ENCODE assay signal across 25 cellular contexts in the genomic region with DNA sequence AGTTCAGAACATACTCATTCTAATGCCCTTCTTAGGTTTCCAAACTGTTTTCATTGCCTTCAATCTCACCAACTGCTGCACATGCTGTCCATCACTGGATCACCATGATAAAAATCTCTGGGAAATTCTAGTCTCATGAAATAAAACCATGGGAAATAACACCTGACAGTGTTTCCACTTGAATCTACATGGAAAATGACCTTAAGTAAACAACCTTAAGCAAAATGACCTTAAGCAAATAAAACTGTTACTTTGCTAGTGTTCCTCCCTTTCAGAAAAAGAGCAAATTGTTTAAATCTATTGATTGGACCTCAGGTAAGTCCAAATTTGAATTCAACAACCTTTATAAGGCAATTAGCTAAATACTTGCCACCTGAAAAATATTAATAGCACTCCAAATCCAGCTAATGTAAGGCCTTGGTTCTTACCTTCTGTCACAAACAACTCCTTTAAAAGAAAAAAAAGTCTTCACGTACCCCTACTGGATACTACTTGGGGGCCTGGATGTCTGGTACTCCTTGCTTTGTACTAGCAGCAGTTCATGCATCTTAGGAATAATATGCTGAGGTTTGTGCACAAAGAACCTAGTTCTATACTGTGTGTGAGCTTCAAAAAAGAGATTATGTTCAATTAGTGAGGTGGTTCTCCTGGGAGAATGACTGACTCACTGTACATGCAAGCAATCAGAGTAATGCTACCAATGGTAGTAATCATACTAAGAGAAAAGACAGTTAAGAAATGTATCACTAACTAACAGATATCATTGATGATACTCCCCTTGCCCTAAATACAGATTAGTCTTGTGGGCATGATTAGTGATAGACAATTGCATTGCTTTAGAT.
"Had no signal": no experiment of that assay in that cellular context is flagged by ENCODE, and none has a peak within 500 bp of the region (broad histone marks: within the 10 kb centered on the region; RNA-seq: fewer than 3 reads in every experiment).

No MANE protein-coding gene starts in this region.

- H3K9me3 Mint-ChIP-seq: activated CD4-positive, alpha-beta memory T cell treated with anti-CD3 and anti-CD28 coated beads for 36 hours; activated naive CD8-positive, alpha-beta T cell treated with anti-CD3 and anti-CD28 coated beads for 36 hours had no signal

- ATAC-seq: naive thymus-derived CD8-positive, alpha-beta T cell; psoas muscle; right cardiac atrium; stimulated activated naive CD8-positive, alpha-beta T cell treated with anti-CD3 and anti-CD28 coated beads, Interleukin-15, Interleukin-2, amounts not matched to agents 100 U/mL and 50 U/mL, for 24 hours had no signal

- H3K79me2 ChIP-seq: hepatocyte had no signal

- H3K27me3 Mint-ChIP-seq: activated CD4-positive, alpha-beta memory T cell treated with anti-CD3 and anti-CD28 coated beads for 36 hours; central memory CD8-positive, alpha-beta T cell had no signal

- FAIRE-seq: astrocyte, colon, frontal cortex had no signal

- H3K9me3 ChIP-seq: breast epithelium, psoas muscle, upper lobe of left lung had no signal

- H2AFZ ChIP-seq: hepatocyte had no signal

- H3K4me1 Mint-ChIP-seq: activated naive CD8-positive, alpha-beta T cell treated with anti-CD3 and anti-CD28 coated beads for 36 hours; central memory CD8-positive, alpha-beta T cell; immature natural killer cell; mesothelial cell of epicardium; naive thymus-derived CD8-positive, alpha-beta T cell had no signal

- H3K36me3 ChIP-seq: breast epithelium, left ventricle myocardium inferior, upper lobe of left lung had no signal

- H3K27ac ChIP-seq: breast epithelium, hepatocyte, left ventricle myocardium inferior, psoas muscle, upper lobe of left lung had no signal

- H3K4me3 Mint-ChIP-seq: activated CD4-positive, alpha-beta memory T cell treated with anti-CD3 and anti-CD28 coated beads for 36 hours; activated naive CD8-positive, alpha-beta T cell treated with anti-CD3 and anti-CD28 coated beads for 36 hours; central memory CD8-positive, alpha-beta T cell; immature natural killer cell; mesothelial cell of epicardium; naive thymus-derived CD8-positive, alpha-beta T cell had no signal

- H3K27ac Mint-ChIP-seq: activated CD4-positive, alpha-beta memory T cell treated with anti-CD3 and anti-CD28 coated beads for 36 hours; activated naive CD8-positive, alpha-beta T cell treated with anti-CD3 and anti-CD28 coated beads for 36 hours; immature natural killer cell; mesothelial cell of epicardium; naive thymus-derived CD8-positive, alpha-beta T cell had no signal

- DNase-seq: activated CD4-positive, alpha-beta memory T cell treated with anti-CD3 and anti-CD28 coated beads for 36 hours; activated CD4-positive, alpha-beta T cell treated with anti-CD3 and anti-CD28 coated beads for 48 hours; activated naive CD4-positive, alpha-beta T cell treated with Interleukin-2 at 50 U/mL for 16 hours; activated naive CD8-positive, alpha-beta T cell treated with anti-CD3 and anti-CD28 coated beads for 36 hours; activated T-cell treated with anti-CD3 and anti-CD28 coated beads, Interleukin-2, amount 50 U/mL, for 48 hours; effector memory CD4-positive, alpha-beta T cell; glutamatergic neuron; immature natural killer cell; kidney glomerular epithelial cell; left ventricle myocardium inferior; mammary epithelial cell; naive thymus-derived CD8-positive, alpha-beta T cell; psoas muscle; right cardiac atrium; stimulated activated CD4-positive, alpha-beta T cell treated with anti-CD3 and anti-CD28 coated beads, Interleukin-12 subunit alpha, Interleukin-12 subunit beta, amount 100 ng/mL, for 4 hours; stimulated activated CD4-positive, alpha-beta T cell treated with anti-CD3 and anti-CD28 coated beads, Interleukin-4, amount 100 ng/mL, for 4 hours; stimulated activated naive CD8-positive, alpha-beta T cell treated with anti-CD3 and anti-CD28 coated beads, Interleukin-15, Interleukin-2, amounts not matched to agents 100 U/mL and 50 U/mL, for 24 hours; upper lobe of left lung had no signal

- H3K27me3 ChIP-seq: breast epithelium, hepatocyte, upper lobe of left lung had no signal

- H3K4me1 ChIP-seq: breast epithelium, left ventricle myocardium inferior, psoas muscle, upper lobe of left lung had no signal

- H3K4me3 ChIP-seq: breast epithelium, hepatocyte, left ventricle myocardium inferior, psoas muscle, upper lobe of left lung had no signal

- H3K36me3 Mint-ChIP-seq: activated CD4-positive, alpha-beta memory T cell treated with anti-CD3 and anti-CD28 coated beads for 36 hours; activated naive CD8-positive, alpha-beta T cell treated with anti-CD3 and anti-CD28 coated beads for 36 hours; immature natural killer cell; mesothelial cell of epicardium; naive thymus-derived CD8-positive, alpha-beta T cell had no signal

- H3K4me2 ChIP-seq: hepatocyte had no signal
